ENCODE assay signal across 24 cellular contexts in the genomic region with DNA sequence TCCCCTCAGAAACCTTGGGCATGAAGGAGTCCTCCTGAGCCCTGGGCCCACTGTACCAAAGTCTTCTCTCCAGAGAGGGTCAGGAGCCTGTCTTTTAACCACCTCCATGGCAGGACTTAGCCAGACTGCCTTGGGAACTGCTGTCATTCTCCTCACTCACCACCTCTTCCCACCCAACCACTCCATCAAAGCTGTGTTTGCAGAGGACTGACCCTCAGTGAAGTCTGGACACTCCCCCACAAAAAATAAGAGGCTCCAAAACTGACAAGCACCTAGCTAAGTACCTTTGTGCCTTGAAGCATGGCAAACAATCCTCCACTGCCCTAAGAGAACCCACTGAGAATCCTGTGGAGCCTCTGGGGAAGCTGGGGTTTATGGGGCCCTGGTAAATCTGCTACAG.
"Had no signal": no experiment of that assay in that cellular context is flagged by ENCODE, and none has a peak within 500 bp of the region (broad histone marks: within the 10 kb centered on the region; RNA-seq: fewer than 3 reads in every experiment).

No MANE protein-coding gene starts in this region.

- H3K27me3 ChIP-seq: body of pancreas, colonic mucosa, foreskin keratinocyte, ovary, transverse colon had no signal

- H3K27ac ChIP-seq: body of pancreas, colonic mucosa, foreskin keratinocyte, ovary, psoas muscle, transverse colon had no signal

- ATAC-seq: activated CD4-positive, CD25-positive, alpha-beta regulatory T cell treated with anti-CD3 and anti-CD28 coated beads, Interleukin-2, amount 50 U/mL, for 24 hours; activated CD8-positive, alpha-beta T cell treated with anti-CD3 and anti-CD28 coated beads, Interleukin-2, amount 10 ng/mL, durations not matched to agents 7 days and 5 days; body of pancreas; foreskin keratinocyte; left lobe of liver; psoas muscle; right cardiac atrium; stimulated activated naive CD8-positive, alpha-beta T cell treated with anti-CD3 and anti-CD28 coated beads, Interleukin-15, Interleukin-2, amounts not matched to agents 100 U/mL and 50 U/mL, for 24 hours had no signal

- H3K9me3 Mint-ChIP-seq: activated CD4-positive, alpha-beta T cell treated with anti-CD3 and anti-CD28 coated beads, Interleukin-2, amount 10 ng/mL, durations not matched to agents 7 days and 5 days; activated naive CD4-positive, alpha-beta T cell treated with anti-CD3 and anti-CD28 coated beads, Interleukin-2, amount 50 U/mL, for 24 hours; activated T-cell treated with anti-CD3 and anti-CD28 coated beads, Interleukin-2, amount 50 U/mL, for 24 hours; mesothelial cell of epicardium had no signal

- H3K9me3 ChIP-seq: body of pancreas, colonic mucosa, ovary, psoas muscle, transverse colon had no signal

- H3K4me3 ChIP-seq: body of pancreas, colonic mucosa, lung, ovary, psoas muscle, transverse colon had no signal

- H3K4me3 Mint-ChIP-seq: activated CD4-positive, alpha-beta T cell treated with anti-CD3 and anti-CD28 coated beads, Interleukin-2, amount 10 ng/mL, durations not matched to agents 7 days and 5 days; activated CD8-positive, alpha-beta T cell treated with anti-CD3 and anti-CD28 coated beads, Interleukin-2, amount 10 ng/mL, durations not matched to agents 7 days and 5 days; activated naive CD4-positive, alpha-beta T cell treated with anti-CD3 and anti-CD28 coated beads, Interleukin-2, amount 50 U/mL, for 24 hours; activated T-cell treated with anti-CD3 and anti-CD28 coated beads, Interleukin-2, amount 50 U/mL, for 24 hours; endodermal cell; mesothelial cell of epicardium had no signal

- H3K27ac Mint-ChIP-seq: activated CD4-positive, alpha-beta T cell treated with anti-CD3 and anti-CD28 coated beads, Interleukin-2, amount 10 ng/mL, durations not matched to agents 7 days and 5 days; activated CD8-positive, alpha-beta T cell treated with anti-CD3 and anti-CD28 coated beads, Interleukin-2, amount 10 ng/mL, durations not matched to agents 7 days and 5 days; activated naive CD4-positive, alpha-beta T cell treated with anti-CD3 and anti-CD28 coated beads, Interleukin-2, amount 50 U/mL, for 24 hours; activated T-cell treated with anti-CD3 and anti-CD28 coated beads, Interleukin-2, amount 50 U/mL, for 24 hours; endodermal cell; mesothelial cell of epicardium had no signal

- H3K4me1 ChIP-seq: foreskin keratinocyte had no signal

- DNase-seq: activated CD4-positive, alpha-beta T cell treated with anti-CD3 and anti-CD28 coated beads, Interleukin-2, amount 10 ng/mL, durations not matched to agents 7 days and 5 days; activated CD8-positive, alpha-beta T cell treated with anti-CD3 and anti-CD28 coated beads, Interleukin-2, amount 10 ng/mL, durations not matched to agents 7 days and 5 days; activated effector memory CD4-positive, alpha-beta T cell treated with anti-CD3 and anti-CD28 coated beads, Interleukin-2, amount 50 U/mL, for 16 hours; activated T-cell treated with anti-CD3 and anti-CD28 coated beads, Interleukin-2, amount 50 U/mL, for 24 hours; body of pancreas; central memory CD4-positive, alpha-beta T cell; colonic mucosa; endodermal cell; foreskin keratinocyte; glutamatergic neuron; hippocampal formation; kidney; ovary; psoas muscle; right cardiac atrium; stimulated activated CD4-positive, alpha-beta T cell treated with anti-CD3 and anti-CD28 coated beads, Interleukin-2, amount 100 ng/mL, for 24 hours; stimulated activated naive CD8-positive, alpha-beta T cell treated with anti-CD3 and anti-CD28 coated beads, Interleukin-15, Interleukin-2, amounts not matched to agents 100 U/mL and 50 U/mL, for 24 hours; substantia nigra; transverse colon had no signal

- H3K36me3 ChIP-seq: colonic mucosa, ovary, transverse colon had no signal

- H3K27me3 Mint-ChIP-seq: activated CD4-positive, alpha-beta T cell treated with anti-CD3 and anti-CD28 coated beads, Interleukin-2, amount 10 ng/mL, durations not matched to agents 7 days and 5 days; activated naive CD4-positive, alpha-beta T cell treated with anti-CD3 and anti-CD28 coated beads, Interleukin-2, amount 50 U/mL, for 24 hours; activated T-cell treated with anti-CD3 and anti-CD28 coated beads, Interleukin-2, amount 50 U/mL, for 24 hours had no signal

- H3K36me3 Mint-ChIP-seq: activated naive CD4-positive, alpha-beta T cell treated with anti-CD3 and anti-CD28 coated beads, Interleukin-2, amount 50 U/mL, for 24 hours; mesothelial cell of epicardium had no signal
